In the genomic region with DNA sequence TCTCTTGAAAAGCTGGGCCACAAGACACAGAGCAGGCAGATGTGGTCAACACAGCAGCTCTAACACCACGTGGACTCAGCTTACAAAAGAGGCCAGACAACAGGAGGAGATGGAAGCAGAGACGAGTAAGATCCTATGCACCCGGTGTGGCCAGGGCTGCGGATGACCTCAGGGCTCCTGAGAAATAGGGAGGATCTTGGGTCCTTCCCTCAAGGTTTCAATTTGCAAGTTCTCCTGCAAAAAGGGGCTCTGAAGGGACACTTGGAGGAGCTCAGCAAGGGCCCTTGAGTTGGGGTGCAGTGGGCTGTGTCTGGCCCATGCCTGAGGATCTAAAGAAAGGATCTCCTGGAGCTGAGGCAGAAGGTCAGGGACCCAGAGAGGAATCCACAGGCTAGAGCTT, we compare ENCODE assay signal across 6 cellular contexts.
"Had no signal": no experiment of that assay in that cellular context is flagged by ENCODE, and none has a peak within 500 bp of the region (broad histone marks: within the 10 kb centered on the region; RNA-seq: fewer than 3 reads in every experiment).

No MANE protein-coding gene starts in this region.

- H3K27ac ChIP-seq: HL-60 had no signal

- H3K9me3 ChIP-seq: HAP-1 had no signal

- H2AFZ ChIP-seq: GM23338 had no signal

- H3K36me3 ChIP-seq: HAP-1 had no signal

- H3K4me2 ChIP-seq: GM23338 had no signal

- H3K4me1 ChIP-seq: HAP-1 had no signal

- H3K4me3 ChIP-seq: GM23338, HAP-1 had no signal

- DNase-seq: H7, HFFc6, KBM-7 had no signal
